In the genomic region with DNA sequence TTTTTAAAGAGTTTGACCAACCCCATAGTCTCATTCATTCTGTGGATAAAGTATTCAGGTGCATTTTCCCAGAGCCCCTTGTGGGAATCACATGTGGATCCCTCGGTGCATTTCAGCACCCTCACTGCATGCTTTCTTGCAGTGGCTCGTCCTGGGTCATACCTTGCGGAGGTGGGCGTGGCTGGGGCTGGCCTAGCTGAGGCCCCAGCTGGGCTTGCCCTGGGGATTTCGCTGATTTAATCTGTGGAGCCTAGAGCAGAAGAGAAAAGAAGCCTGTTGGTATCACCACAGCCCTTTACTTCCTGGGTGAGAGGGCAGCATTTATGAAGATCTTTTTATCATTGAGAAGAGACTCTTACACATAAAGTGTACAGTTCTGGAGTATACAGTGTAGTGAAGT, we compare ENCODE assay signal across 17 cellular contexts.
"Had no signal": no experiment of that assay in that cellular context is flagged by ENCODE, and none has a peak within 500 bp of the region (broad histone marks: within the 10 kb centered on the region; RNA-seq: fewer than 3 reads in every experiment).

No MANE protein-coding gene starts in this region.

- H3K36me3 ChIP-seq: prostate gland, thyroid gland had no signal

- H3K27me3 ChIP-seq: foreskin keratinocyte, thyroid gland had no signal

- H3K9me3 ChIP-seq: prostate gland, thyroid gland had no signal

- DNase-seq: activated CD4-positive, alpha-beta T cell treated with anti-CD3 and anti-CD28 coated beads for 36 hours; activated CD4-positive, alpha-beta T cell treated with anti-CD3 and anti-CD28 coated beads, Interleukin-2, amount 50 U/mL, for 48 hours; activated T-cell treated with anti-CD3 and anti-CD28 coated beads for 4 hours; foreskin keratinocyte; stimulated activated CD4-positive, alpha-beta T cell treated with anti-CD3 and anti-CD28 coated beads, Interleukin-15, amount 100 ng/mL, for 24 hours; stimulated activated CD4-positive, alpha-beta T cell treated with anti-CD3 and anti-CD28 coated beads, Interleukin-4, amount 100 ng/mL, for 1 hour; SW 1271; T-helper 2 cell; thyroid gland had no signal

- H3K27ac Mint-ChIP-seq: activated CD4-positive, alpha-beta T cell treated with anti-CD3 and anti-CD28 coated beads for 36 hours; activated naive CD8-positive, alpha-beta T cell; activated T-helper 1 cell treated with anti-CD3 and anti-CD28 coated beads, Interleukin-12 subunit alpha, Interleukin-12 subunit beta, Interleukin-2, Interleukin-4 antibody, amounts not matched to agents 30 ng/mL and 10 ng/mL and 1 ng/mL, durations not matched to agents 14 hours and 24 hours and 36 hours; nephron; stimulated activated effector memory CD8-positive, alpha-beta T cell treated with anti-CD3 and anti-CD28 coated beads, Interleukin-12 subunit alpha, Interleukin-12 subunit beta, amount 100 ng/mL, for 72 hours had no signal

- H3K27me3 Mint-ChIP-seq: activated CD4-positive, alpha-beta T cell treated with anti-CD3 and anti-CD28 coated beads for 36 hours had no signal

- H3K4me1 Mint-ChIP-seq: activated CD4-positive, alpha-beta T cell treated with anti-CD3 and anti-CD28 coated beads for 36 hours; stimulated activated effector memory CD8-positive, alpha-beta T cell treated with anti-CD3 and anti-CD28 coated beads, Interleukin-12 subunit alpha, Interleukin-12 subunit beta, amount 100 ng/mL, for 72 hours had no signal

- FAIRE-seq: islet of Langerhans had no signal

- H3K4me1 ChIP-seq: foreskin keratinocyte had no signal

- H3K36me3 Mint-ChIP-seq: activated naive CD8-positive, alpha-beta T cell; stimulated activated effector memory CD8-positive, alpha-beta T cell treated with anti-CD3 and anti-CD28 coated beads, Interleukin-12 subunit alpha, Interleukin-12 subunit beta, amount 100 ng/mL, for 72 hours had no signal

- H3K9me3 Mint-ChIP-seq: activated T-helper 1 cell treated with anti-CD3 and anti-CD28 coated beads, Interleukin-12 subunit alpha, Interleukin-12 subunit beta, Interleukin-2, Interleukin-4 antibody, amounts not matched to agents 30 ng/mL and 10 ng/mL and 1 ng/mL, durations not matched to agents 14 hours and 24 hours and 36 hours; stimulated activated effector memory CD8-positive, alpha-beta T cell treated with anti-CD3 and anti-CD28 coated beads, Interleukin-12 subunit alpha, Interleukin-12 subunit beta, amount 100 ng/mL, for 72 hours had no signal

- H3K4me3 Mint-ChIP-seq: activated CD4-positive, alpha-beta T cell treated with anti-CD3 and anti-CD28 coated beads for 36 hours; activated naive CD8-positive, alpha-beta T cell; activated T-helper 1 cell treated with anti-CD3 and anti-CD28 coated beads, Interleukin-12 subunit alpha, Interleukin-12 subunit beta, Interleukin-2, Interleukin-4 antibody, amounts not matched to agents 30 ng/mL and 10 ng/mL and 1 ng/mL, durations not matched to agents 14 hours and 24 hours and 36 hours; nephron; stimulated activated effector memory CD8-positive, alpha-beta T cell treated with anti-CD3 and anti-CD28 coated beads, Interleukin-12 subunit alpha, Interleukin-12 subunit beta, amount 100 ng/mL, for 72 hours had no signal

- H3K27ac ChIP-seq: epithelial cell of prostate, foreskin keratinocyte, prostate gland, skin epidermis had no signal

- H3K4me3 ChIP-seq: prostate gland, skin epidermis, thyroid gland had no signal
